14 cellular contexts compared by ENCODE assay signal in genomic region chr3:188271226-188271894, GRCh38.
DNase-seq lines count a peak whose midpoint lies in the region; ATAC-seq and TF ChIP-seq lines count a peak whose summit lies in the region.
"Had no signal": no experiment of that assay in that cellular context is flagged by ENCODE, and none has a peak within 500 bp of the region (broad histone marks: within the 10 kb centered on the region; RNA-seq: fewer than 3 reads in every experiment).

No MANE protein-coding gene starts in this region.

- TF ChIP-seq CTCF in AG04450 (IDR thresholded peaks at IDR 0.05; ENCODE audit: low read depth, low read length): no peak
- no peak for TF ChIP-seq CTCF in Peyer's patch (IDR thresholded peaks at IDR 0.05)
- no peak for TF ChIP-seq CTCF in sigmoid colon (IDR thresholded peaks at IDR 0.05)

- CTCF ChIA-PET in AG04450 (lab: Charles Lee): interaction anchor here (0.9 to 6.1 kb wide), 4 partner anchors 529 to 874 kb away, joined by 3 to 45 read pairs (median 4); no protein-coding TSS in a partner anchor

- no peak overlapping the region for H3K4me3 ChIP-seq in AG04450 (ENCODE audit: low read depth, low read length)
- no peak overlapping the region for H3K4me3 ChIP-seq in Peyer's patch
- H3K4me3 ChIP-seq in right cardiac atrium (ENCODE audit: low read length): no peak overlapping the region
- no peak overlapping the region for H3K4me3 ChIP-seq in sigmoid colon
- H3K4me3 ChIP-seq: K562, mucosa of descending colon had no signal

- peaks cover 0 to 19% (median 0%) of the 10 kb centered on the region in 4 donors for H3K4me1 ChIP-seq in Peyer's patch
- peaks cover 24% of the 10 kb centered on the region for H3K4me1 ChIP-seq in right cardiac atrium (ENCODE audit: control insufficient read depth, insufficient read depth, low read length)
- H3K4me1 ChIP-seq in sigmoid colon: peaks cover 0 to 98% (median 95%) of the 10 kb centered on the region in 4 donors
- H3K4me1 ChIP-seq: BE2C had no signal

- TF ChIP-seq POLR2A in Peyer's patch (IDR thresholded peaks at IDR 0.05): no peak
- TF ChIP-seq POLR2A in sigmoid colon (IDR thresholded peaks at IDR 0.05): no peak

- H3K27me3 ChIP-seq in AG04450 (ENCODE audit: control insufficient read depth, insufficient read depth, low read length) (no peaks in the 10 kb centered on the region), Peyer's patch (no peaks in the 10 kb centered on the region), right cardiac atrium (ENCODE audit: control insufficient read depth, insufficient read depth) (no peaks in the 10 kb centered on the region), sigmoid colon (no peaks in the 10 kb centered on the region)
- H3K27me3 ChIP-seq: BE2C had no signal

- H3K36me3 ChIP-seq in Peyer's patch (no peaks in the 10 kb centered on the region), sigmoid colon (no peaks in the 10 kb centered on the region)
- H3K36me3 ChIP-seq: BE2C had no signal

- DNase-seq in AG04450 (ENCODE audit: low read depth, low spot score) (no peak), Peyer's patch (no peak), right cardiac atrium (no peak), sigmoid colon (no peak), NCI-H1417 treated with DMSO at 0.1 percent for 48 hours (lab: John Stamatoyannopoulos, UW) (no peak)
- DNase-seq: activated T-cell treated with anti-CD3 and anti-CD28 coated beads, Interleukin-2, amount 50 U/mL, for 4 hours; BE2C; mucosa of descending colon had no signal

- intact Hi-C loops in right cardiac atrium (cut with DNase I): no loop called here
- intact Hi-C loops in sigmoid colon (cut with DNase I): loop anchor here (5.0 kb wide), 1 partner anchor 219 kb away; no protein-coding TSS in a partner anchor

- no peak for ATAC-seq in right cardiac atrium
- ATAC-seq in GM19035 (IDR thresholded peaks at IDR 0.05; ENCODE audit: unreplicated experiment): no peak
- ATAC-seq in GM21381 (IDR thresholded peaks at IDR 0.05; ENCODE audit: unreplicated experiment): no peak
- ATAC-seq in HG02623 (IDR thresholded peaks at IDR 0.05; ENCODE audit: unreplicated experiment): no peak
- ATAC-seq: activated T-cell treated with anti-CD3 and anti-CD28 coated beads, Interleukin-2, amount 50 U/mL, for 4 hours; K562; mucosa of descending colon had no signal

- 63% methylated on average over 5 of the region's 5 CpGs for WGBS in right cardiac atrium
- 77 to 78% methylated on average over 5 of the region's 5 CpGs for WGBS in sigmoid colon, 2 donors

- peak overlapping the region; percentile 93 for H3K27ac ChIP-seq in AG04450 (ENCODE audit: low read depth, low read length)
- peak overlapping the region; percentile 22 to 80 (median 30) for H3K27ac ChIP-seq in Peyer's patch
- H3K27ac ChIP-seq in right cardiac atrium (ENCODE audit: low read length): peak overlapping the region; percentile 85
- H3K27ac ChIP-seq in sigmoid colon: peak overlapping the region; percentile 88 to 94 (median 90)
- H3K27ac ChIP-seq: RWPE1, VCaP had no signal

- no peak for TF ChIP-seq EP300 in sigmoid colon (IDR thresholded peaks at IDR 0.05)

- H3K9me3 ChIP-seq in AG04450 (ENCODE audit: control insufficient read depth, insufficient read depth, low read length) (no peaks in the 10 kb centered on the region), Peyer's patch (no peaks in the 10 kb centered on the region), right cardiac atrium (ENCODE audit: control insufficient read depth, low read length) (no peaks in the 10 kb centered on the region), sigmoid colon (no peaks in the 10 kb centered on the region)
- H3K9me3 ChIP-seq: BE2C, mucosa of descending colon had no signal

- POLR2A ChIA-PET in AG04450 (lab: Yijun Ruan, JAX): interaction anchor here (1.0 to 1.7 kb wide), 8 partner anchors 8 to 533 kb away, joined by 4 to 11 read pairs (median 4); partner anchors contain the start of genes BCL6 and LPP

Comparison
In these comparisons a context has a peak if more than half of its experiments do, and no peak if none do; other contexts are left out.
1. H3K27ac ChIP-seq: peak in every context shown above with its lines; median percentile 93 in AG04450; 90 in sigmoid colon; 85 in right cardiac atrium; 30 in Peyer's patch.